ENCODE assay signal across 1 cellular context in genomic region chr4:58093352-58093751, GRCh38.
TF ChIP-seq lines count a peak whose summit lies in the region.

No MANE protein-coding gene starts in this region.

TF ChIP-seq in GM23338, 12 proteins besides CTCF, POLR2A, EP300 and RAD21 (continued from another document):
- no peak for TF ChIP-seq ETS1 (IDR thresholded peaks at IDR 0.05)
- no peak for TF ChIP-seq ZNF114 (CRISPR knock-in tag; IDR thresholded peaks at IDR 0.05)
- no peak for TF ChIP-seq CREB1 (CRISPR knock-in tag; IDR thresholded peaks at IDR 0.05; ENCODE audit: low read depth)
- TF ChIP-seq EZH2 (IDR thresholded peaks at IDR 0.05; ENCODE audit: low read depth, unreplicated experiment), result no peak
- no peak for TF ChIP-seq JUNB (IDR thresholded peaks at IDR 0.05; ENCODE audit: unreplicated experiment)
- TF ChIP-seq STAT1 (IDR thresholded peaks at IDR 0.05; ENCODE audit: unreplicated experiment), result no peak
- no peak for TF ChIP-seq NANOG (IDR thresholded peaks at IDR 0.05; ENCODE audit: borderline replicate concordance)
- TF ChIP-seq ZNF331 (CRISPR knock-in tag; IDR thresholded peaks at IDR 0.05; ENCODE audit: low read depth), result no peak
- no peak for TF ChIP-seq EZH2phosphoT487 (IDR thresholded peaks at IDR 0.05; ENCODE audit: unreplicated experiment)
TF ChIP-seq in GM23338: peak in this region for 0.
